Comparison of ENCODE assay signal across 18 cellular contexts in genomic region chr3:46245155-46245554, GRCh38.
"Had no signal": no experiment of that assay in that cellular context is flagged by ENCODE, and none has a peak within 500 bp of the region (broad histone marks: within the 10 kb centered on the region; RNA-seq: fewer than 3 reads in every experiment).

No MANE protein-coding gene starts in this region.

- DNase-seq: colonic mucosa; dermis blood vessel endothelial cell; effector CD4-positive, alpha-beta T cell; endodermal cell; erythroblast; foreskin melanocyte; head of caudate nucleus; kidney; left cardiac atrium; left ventricle myocardium superior; mesendoderm; naive thymus-derived CD8-positive, alpha-beta T cell; posterior cingulate gyrus; spleen; stimulated activated CD4-positive, alpha-beta T cell treated with anti-CD3 and anti-CD28 coated beads, Interleukin-15, amount 100 ng/mL, for 24 hours; stimulated activated CD4-positive, alpha-beta T cell treated with anti-CD3 and anti-CD28 coated beads, Interleukin-1b, Interleukin-23, amount 100 ng/mL, for 48 hours; stimulated activated CD4-positive, alpha-beta T cell treated with anti-CD3 and anti-CD28 coated beads, Interleukin-4, amount 100 ng/mL, for 24 hours; tibial artery had no signal
